ENCODE assay signal across 18 cellular contexts in genomic region chr17:22266231-22266630, GRCh38.
DNase-seq lines count a peak whose midpoint lies in the region; TF ChIP-seq lines count a peak whose summit lies in the region.
"Had no signal": no experiment of that assay in that cellular context is flagged by ENCODE, and none has a peak within 500 bp of the region (broad histone marks: within the 10 kb centered on the region; RNA-seq: fewer than 3 reads in every experiment).

No MANE protein-coding gene starts in this region.

- H3K27ac ChIP-seq in ascending aorta = no peak overlapping the region
- H3K27ac ChIP-seq: tibial nerve had no signal

- DNase-seq in DMS53 (lab: John Stamatoyannopoulos, UW) = peak; percentile 80
- DNase-seq in LNCaP clone FGC (ENCODE audit: low read depth) = peak; percentile 87
- peak; percentile 86 for DNase-seq in NCI-H748 (lab: John Stamatoyannopoulos, UW; ENCODE audit: unreplicated experiment)
- DNase-seq in fibroblast of mammary gland (ENCODE audit: low read depth) = peak; percentile 2
- DNase-seq in foreskin melanocyte = no peak
- DNase-seq in ascending aorta (ENCODE audit: low spot score in 2 of 2) = no peak
- no peak for DNase-seq in putamen (ENCODE audit: low spot score)
- DNase-seq in AML-193 (lab: John Stamatoyannopoulos, UW) = no peak
- DNase-seq: activated CD4-positive, alpha-beta T cell treated with anti-CD3 and anti-CD28 coated beads, Interleukin-2, amount 10 ng/mL, durations not matched to agents 24 days and 14 days; activated effector memory CD4-positive, alpha-beta T cell treated with Interleukin-2 at 50 U/mL for 16 hours; activated naive CD8-positive, alpha-beta T cell treated with anti-CD3 and anti-CD28 coated beads, Interleukin-2, amount 50 U/mL, for 24 hours; foreskin fibroblast; GF-D8; NCI-H2029; stimulated activated CD4-positive, alpha-beta T cell treated with anti-CD3 and anti-CD28 coated beads, Interleukin-1b, Interleukin-23, amount 100 ng/mL, for 48 hours; stimulated activated naive CD4-positive, alpha-beta T cell treated with Interleukin-2 at 50 U/mL for 16 hours had no signal

- no peak for TF ChIP-seq CTCF in LNCaP clone FGC (IDR thresholded peaks at IDR 0.05; ENCODE audit: control insufficient read depth, extremely low read depth, insufficient read depth)
- no peak for TF ChIP-seq CTCF in fibroblast of mammary gland (conservative IDR thresholded peaks at IDR 0.05; ENCODE audit: control insufficient read depth, insufficient read depth, low read depth, low read length)
- no peak for TF ChIP-seq CTCF in ascending aorta (IDR thresholded peaks at IDR 0.05)

- H3K36me3 ChIP-seq in ascending aorta = no peaks in the 10 kb centered on the region
- H3K36me3 ChIP-seq: HAP-1, tibial nerve had no signal

- intact Hi-C loops in ascending aorta (cut with DNase I) = no loop called here

- H3K4me3 ChIP-seq in LNCaP clone FGC (ENCODE audit: low read depth, low read length) (peak overlapping the region; percentile 60), fibroblast of mammary gland (ENCODE audit: control insufficient read depth, low read depth, low read length) (no peak overlapping the region), ascending aorta (no peak overlapping the region)
- H3K4me3 ChIP-seq: HAP-1, tibial nerve had no signal

- H3K4me1 ChIP-seq in ascending aorta = no peaks in the 10 kb centered on the region
- H3K4me1 ChIP-seq: HAP-1, tibial nerve had no signal

- no peaks in the 10 kb centered on the region for H3K27me3 ChIP-seq in ascending aorta
- H3K27me3 ChIP-seq: tibial nerve had no signal

- H3K9me3 ChIP-seq in ascending aorta = no peaks in the 10 kb centered on the region
- H3K9me3 ChIP-seq: HAP-1 had no signal

Comparison
In these comparisons a context has a peak if more than half of its experiments do, and no peak if none do; other contexts are left out.
1. DNase-seq: peak in DMS53 (single experiment), LNCaP clone FGC (single experiment), NCI-H748 (single experiment) and fibroblast of mammary gland (single experiment); none in foreskin melanocyte (single experiment), ascending aorta (0 of 2), putamen (single experiment) and AML-193 (0 of 2).